In the genomic region with DNA sequence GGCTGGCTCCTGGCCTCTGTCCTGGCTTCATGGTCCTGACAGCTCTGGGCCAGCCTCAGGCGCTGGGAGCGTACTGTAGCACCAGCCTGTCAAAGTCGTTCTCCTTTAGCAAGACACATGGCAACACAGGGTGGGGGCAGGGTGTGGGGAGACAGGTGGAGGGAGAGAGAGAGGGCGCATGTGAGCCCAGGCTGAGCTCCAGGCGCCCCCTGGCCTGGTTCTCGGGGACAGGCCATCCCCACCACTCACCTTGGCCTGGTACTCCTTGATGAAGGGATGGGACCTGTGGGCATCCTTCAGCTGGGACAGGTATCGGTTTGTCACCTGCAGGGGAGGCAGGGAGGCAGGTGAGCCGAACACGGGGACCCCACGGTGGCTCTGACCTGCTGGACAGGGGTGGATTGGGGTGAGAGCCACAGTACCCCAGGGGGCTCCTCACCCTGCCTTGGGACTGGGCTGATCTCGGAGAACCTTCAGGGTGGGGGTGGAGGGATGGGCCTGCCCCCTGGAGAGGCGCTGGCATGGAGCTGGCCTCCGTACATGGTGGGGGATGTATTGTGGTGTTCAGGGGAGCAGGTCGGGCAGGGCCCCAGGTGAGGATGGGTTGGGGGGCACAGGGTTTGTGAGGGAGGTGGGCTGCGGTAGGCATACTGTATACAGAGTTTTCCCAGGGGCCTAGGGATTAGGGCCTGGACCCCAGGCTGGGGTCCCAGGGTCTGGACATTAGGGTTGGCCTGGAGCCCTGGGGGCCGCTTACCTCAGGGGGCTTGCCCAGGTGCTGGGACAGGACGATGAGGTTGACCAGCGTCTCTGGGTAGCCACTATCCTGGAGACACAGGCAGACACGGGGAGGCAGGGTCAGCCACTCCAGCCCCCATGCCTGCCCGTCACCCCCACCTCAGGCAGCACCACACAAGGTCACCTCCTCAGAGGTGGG, we compare ENCODE assay signal across 25 cellular contexts. TPM values are rescaled to one million over a fixed set of nuclear protein-coding genes. Genes with fewer than 3 reads are reported as not detected.
A peak's percentile ranks its signal among the peaks of the same experiment; 100 is the strongest.
DNase-seq lines count a peak whose midpoint lies in the region; ATAC-seq and TF ChIP-seq lines count a peak whose summit lies in the region.
"Had no signal": no experiment of that assay in that cellular context is flagged by ENCODE, and none has a peak within 500 bp of the region (broad histone marks: within the 10 kb centered on the region; RNA-seq: fewer than 3 reads in every experiment).

No MANE protein-coding gene starts in this region.

- intact Hi-C loops in right cardiac atrium (cut with DNase I) = no loop called here
- intact Hi-C loops in heart right ventricle (cut with DNase I) = loop anchor here in 1 of 10 donors (10.0 kb wide), 1 partner anchor 85 kb away; no protein-coding TSS in a partner anchor
- intact Hi-C loops in left colon (cut with DNase I, micrococcal nuclease) = no loop called here
- intact Hi-C loops in aorta (cut with DNase I) = no loop called here

- H3K27ac ChIP-seq in right cardiac atrium (ENCODE audit: low read length) = no peak overlapping the region
- H3K27ac ChIP-seq in heart right ventricle = no peak overlapping the region
- H3K27ac ChIP-seq in aorta (ENCODE audit: low read depth in 1 of 2, low read length in 2 of 2) = no peak overlapping the region
- H3K27ac ChIP-seq: SJCRH30 had no signal

- H3K27ac Mint-ChIP-seq in T-helper 17 cell = no peak overlapping the region
- H3K27ac Mint-ChIP-seq: CD4-positive, alpha-beta memory T cell; HFFc6 had no signal

- H3K36me3 ChIP-seq in heart right ventricle (peaks cover 0 to 56% (median 14%) of the 10 kb centered on the region in 9 donors), aorta (ENCODE audit: control insufficient read depth in 1 of 2, insufficient read depth in 2 of 2, low read length in 1 of 2) (peaks cover 0 to 2% of the 10 kb centered on the region in 2 donors)

- H3K4me1 ChIP-seq in right cardiac atrium (ENCODE audit: control insufficient read depth, insufficient read depth, low read length) (peaks cover 3% of the 10 kb centered on the region), heart right ventricle (peaks cover 0 to 20% (median 7%) of the 10 kb centered on the region in 9 donors), aorta (ENCODE audit: control insufficient read depth in 1 of 2, insufficient read depth in 2 of 2, low read length in 2 of 2) (no peaks in the 10 kb centered on the region)

- peak in 2 of 3 donors; percentile 16 to 45 for DNase-seq in right cardiac atrium
- DNase-seq in heart right ventricle = no peak
- DNase-seq in T-helper 17 cell = no peak
- DNase-seq in left colon = no peak
- DNase-seq in aorta = peak; percentile 42 to 75
- DNase-seq in cerebellar cortex (ENCODE audit: low spot score) = no peak
- DNase-seq in KG1 (lab: John Stamatoyannopoulos, UW) = no peak
- no peak for DNase-seq in activated CD4-positive, CD25-positive, alpha-beta regulatory T cell (lab: John Stamatoyannopoulos, UW)
- DNase-seq: C1 segment of cervical spinal cord, COR-L47, DND-41, H7, HFFc6, IMR-90, NCI-H1048, NCI-H1417, NCI-H1694, NCI-H2029 treated with DMSO at 0.1 percent for 48 hours, NCI-H446 treated with DMSO at 0.1 percent for 48 hours, NCI-H69, PC-3, SJCRH30 had no signal

- no peaks in the 10 kb centered on the region for H3K9me3 ChIP-seq in right cardiac atrium (ENCODE audit: control insufficient read depth, low read length)
- no peaks in the 10 kb centered on the region for H3K9me3 ChIP-seq in heart right ventricle
- no peaks in the 10 kb centered on the region for H3K9me3 ChIP-seq in T-helper 17 cell (ENCODE audit: control insufficient read depth, low read length, poor library complexity, severe bottlenecking)
- no peaks in the 10 kb centered on the region for H3K9me3 ChIP-seq in aorta (ENCODE audit: control insufficient read depth, low read length)
- H3K9me3 ChIP-seq: SJCRH30 had no signal

- H3K4me3 ChIP-seq in right cardiac atrium (ENCODE audit: low read length) (no peak overlapping the region), heart right ventricle (no peak overlapping the region), aorta (ENCODE audit: low read length in 2 of 2) (no peak overlapping the region)
- H3K4me3 ChIP-seq: SJCRH30 had no signal

- no peaks in the 10 kb centered on the region for H3K27me3 ChIP-seq in right cardiac atrium (ENCODE audit: control insufficient read depth, insufficient read depth)
- peaks cover 0 to 21% (median 11%) of the 10 kb centered on the region in 7 donors for H3K27me3 ChIP-seq in heart right ventricle
- H3K27me3 ChIP-seq in aorta (ENCODE audit: control insufficient read depth in 1 of 2, insufficient read depth in 2 of 2, low read length in 1 of 2) = no peaks in the 10 kb centered on the region
- H3K27me3 ChIP-seq: SJCRH30 had no signal

- H3K4me3 Mint-ChIP-seq in T-helper 17 cell = no peak overlapping the region
- H3K4me3 Mint-ChIP-seq: CD4-positive, alpha-beta memory T cell; HFFc6 had no signal

- no peak for TF ChIP-seq CTCF in heart right ventricle (IDR thresholded peaks at IDR 0.05)

- no peak for ATAC-seq in right cardiac atrium
- ATAC-seq in heart right ventricle = no peak
- peak; percentile 9 for ATAC-seq in T-helper 17 cell
- ATAC-seq in left colon = peak; percentile 14
- ATAC-seq in aorta (ENCODE audit: low FRiP score) = no peak
- ATAC-seq: PC-3, Right ventricle myocardium inferior, SK-N-SH treated with all-trans-retinoic acid at 6 μM for 48 hours had no signal

- H3K36me3 Mint-ChIP-seq in T-helper 17 cell (ENCODE audit: low read depth) = peaks cover 6% of the 10 kb centered on the region

- peaks cover 10% of the 10 kb centered on the region for H3K4me1 Mint-ChIP-seq in T-helper 17 cell

- peaks cover 18% of the 10 kb centered on the region for H3K27me3 Mint-ChIP-seq in T-helper 17 cell

- WGBS in right cardiac atrium = 90% methylated on average over 20 of the region's 20 CpGs
- 90 to 92% methylated on average over 20 of the region's 20 CpGs for WGBS in heart right ventricle, 2 donors
- 82 to 86% methylated on average over 19 to 20 of the region's 20 CpGs for WGBS in aorta, 2 donors

RNA-seq across cellular contexts. Expression of gene CERS1, which starts 3.9 kb away (rescaled TPM):
- 1 to 10 TPM; 1.1 to 1.9 (median 1.6) TPM for total RNA-seq in right cardiac atrium
- polyA plus RNA-seq in right cardiac atrium = 1.1 TPM
- total RNA-seq in heart right ventricle = 1 to 10 TPM in 6 of 10 donors, under 1 TPM in 4; 0.42 to 3.3 (median 1.3) TPM
- under 1 TPM; 0.37 to 0.49 TPM for polyA plus RNA-seq in heart right ventricle
- not detected for total RNA-seq in T-helper 17 cell
- under 1 TPM; 0.12 to 0.59 TPM for total RNA-seq in left colon
- 1 to 10 TPM in 1 of 2 donors, under 1 TPM in 1; 0.49 to 3.3 TPM for total RNA-seq in aorta
- 1 to 10 TPM in 1 of 2 donors, under 1 TPM in 1; 0.51 to 1.3 TPM for polyA plus RNA-seq in aorta
- total RNA-seq: CD4-positive, alpha-beta memory T cell had no signal
- polyA plus RNA-seq: CD4-positive, alpha-beta memory T cell had no signal

RNA-seq across cellular contexts. Expression of gene COPE, which starts 19.3 kb away (rescaled TPM):
- total RNA-seq in right cardiac atrium (100 to 1,000 TPM; 108 to 157 (median 146) TPM), heart right ventricle (100 to 1,000 TPM; 102 to 157 (median 117) TPM), T-helper 17 cell (100 to 1,000 TPM; 166 to 185 TPM), left colon (100 to 1,000 TPM; 186 to 200 TPM), aorta (100 to 1,000 TPM; 121 to 130 TPM)
- polyA plus RNA-seq in right cardiac atrium (180 TPM), heart right ventricle (100 to 1,000 TPM; 166 to 302 TPM), aorta (100 to 1,000 TPM; 166 to 180 TPM)

RNA-seq across cellular contexts. Expression of gene DDX49, which starts 19.6 kb away (rescaled TPM):
- total RNA-seq in right cardiac atrium = 10 to 100 TPM; 21.2 to 30.5 (median 27.2) TPM
- 30.7 TPM for polyA plus RNA-seq in right cardiac atrium
- total RNA-seq in heart right ventricle = 10 to 100 TPM; 16.2 to 29.8 (median 21.3) TPM
- polyA plus RNA-seq in heart right ventricle = 10 to 100 TPM; 44.4 to 74.5 TPM
- 10 to 100 TPM; 45.2 to 49.1 TPM for total RNA-seq in T-helper 17 cell
- 10 to 100 TPM; 30.7 to 40.0 TPM for total RNA-seq in left colon
- 10 to 100 TPM; 25.0 to 32.2 TPM for total RNA-seq in aorta
- 10 to 100 TPM; 38.2 to 51.4 TPM for polyA plus RNA-seq in aorta

RNA-seq across cellular contexts. Expression of gene HOMER3, which starts 41.1 kb away (rescaled TPM):
- 10 to 100 TPM; 10.2 to 14.9 (median 12.4) TPM for total RNA-seq in right cardiac atrium
- 26.5 TPM for polyA plus RNA-seq in right cardiac atrium
- total RNA-seq in heart right ventricle = 10 to 100 TPM; 10.4 to 23.2 (median 13.6) TPM
- 10 to 100 TPM; 20.8 to 24.8 TPM for polyA plus RNA-seq in heart right ventricle
- total RNA-seq in T-helper 17 cell = 1 to 10 TPM; 3.3 to 4.7 TPM
- total RNA-seq in left colon = 1 to 10 TPM; 3.9 to 7.9 TPM
- total RNA-seq in aorta = 10 to 100 TPM; 23.6 to 29.5 TPM
- 10 to 100 TPM; 38.9 to 59.9 TPM for polyA plus RNA-seq in aorta

Comparison
In these comparisons a context has a peak if more than half of its experiments do, and no peak if none do; other contexts are left out.
1. DNase-seq: peak in right cardiac atrium (2 of 3) and aorta (2 of 2); none in heart right ventricle (0 of 2), T-helper 17 cell (0 of 3), left colon (0 of 2), cerebellar cortex (single experiment), KG1 (single experiment) and activated CD4-positive, CD25-positive, alpha-beta regulatory T cell (0 of 4).
2. ATAC-seq: peak in T-helper 17 cell (single experiment) and left colon (single experiment); none in right cardiac atrium (0 of 2), heart right ventricle (0 of 8) and aorta (single experiment).